In genomic region chr4:111562811-111563210, GRCh38 we compare ENCODE assay signal across 29 cellular contexts.
DNase-seq lines count a peak whose midpoint lies in the region; TF ChIP-seq lines count a peak whose summit lies in the region.
"Had no signal": no experiment of that assay in that cellular context is flagged by ENCODE, and none has a peak within 500 bp of the region (broad histone marks: within the 10 kb centered on the region; RNA-seq: fewer than 3 reads in every experiment).

No MANE protein-coding gene starts in this region.

- H3K27ac ChIP-seq in osteoblast (ENCODE audit: low read depth, low read length) = no peak overlapping the region
- H3K27ac ChIP-seq in right atrium auricular region = no peak overlapping the region
- H3K27ac ChIP-seq: cardiac muscle cell, coronary artery, esophagus muscularis mucosa, left ventricle myocardium inferior, neutrophil, psoas muscle, thoracic aorta, uterus had no signal

- DNase-seq in COLO829 (ENCODE audit: low spot score) = peak; percentile 2
- peak; percentile 13 for DNase-seq in HPDE6-E6E7 (ENCODE audit: extremely low spot score)
- DNase-seq in astrocyte of the spinal cord (ENCODE audit: low read depth, low spot score) = peak; percentile 13
- peak; percentile 21 for DNase-seq in osteoblast (ENCODE audit: insufficient read length, low spot score, missing footprints)
- no peak for DNase-seq in ureter (ENCODE audit: low spot score)
- no peak for DNase-seq in NCI-H128 (lab: John Stamatoyannopoulos, UW; ENCODE audit: unreplicated experiment)
- DNase-seq in NCI-H2081 treated with DMSO at 0.1 percent for 48 hours (lab: John Stamatoyannopoulos, UW) = no peak
- DNase-seq in right atrium auricular region (ENCODE audit: low spot score) = no peak
- DNase-seq: activated CD4-positive, alpha-beta memory T cell treated with anti-CD3 and anti-CD28 coated beads, Interleukin-2, amount 10 ng/mL, durations not matched to agents 7 days and 5 days; activated CD4-positive, alpha-beta T cell treated with anti-CD3 and anti-CD28 coated beads for 1 hour; amygdala; CD8-positive, alpha-beta memory T cell; DMS53; effector memory CD8-positive, alpha-beta T cell; GF-D8; hypothalamus; left ventricle myocardium inferior; MG63; NCI-H1436 treated with DMSO at 0.1 percent for 48 hours; NCI-H446; psoas muscle; RPMI8226; stimulated activated naive CD8-positive, alpha-beta T cell treated with anti-CD3 and anti-CD28 coated beads, Interleukin-15, Interleukin-2, amounts not matched to agents 100 U/mL and 50 U/mL, for 24 hours; uterus had no signal

- H3K4me1 ChIP-seq in osteoblast (ENCODE audit: insufficient read depth, low read length) (peaks cover 3% of the 10 kb centered on the region), right atrium auricular region (no peaks in the 10 kb centered on the region)
- H3K4me1 ChIP-seq: esophagus muscularis mucosa, left ventricle myocardium inferior, psoas muscle, uterus had no signal

- no peak overlapping the region for H2AFZ ChIP-seq in osteoblast (ENCODE audit: low read length)

- H3K79me2 ChIP-seq in osteoblast (ENCODE audit: insufficient read depth, low read length) = no peaks in the 10 kb centered on the region

- H3K27me3 ChIP-seq in osteoblast (ENCODE audit: insufficient read depth, low read length) (no peaks in the 10 kb centered on the region), right atrium auricular region (no peaks in the 10 kb centered on the region)
- H3K27me3 ChIP-seq: cardiac muscle cell, esophagus muscularis mucosa, MG63, neutrophil, uterus had no signal

- in situ Hi-C loops in astrocyte of the spinal cord (cut with HindIII; ENCODE audit: low sequenced_read_pairs) = no loop called here

- TF ChIP-seq CTCF in astrocyte of the spinal cord (IDR thresholded peaks at IDR 0.05; ENCODE audit: low read depth, low read length) (no peak), osteoblast (IDR thresholded peaks at IDR 0.05; ENCODE audit: extremely low read depth, low read depth, low read length) (no peak), right atrium auricular region (IDR thresholded peaks at IDR 0.05) (no peak)

- H3K36me3 ChIP-seq in osteoblast (ENCODE audit: insufficient read depth, low read length) = no peaks in the 10 kb centered on the region
- no peaks in the 10 kb centered on the region for H3K36me3 ChIP-seq in right atrium auricular region
- H3K36me3 ChIP-seq: cardiac muscle cell, esophagus muscularis mucosa, left ventricle myocardium inferior, MG63, neutrophil, thoracic aorta, uterus had no signal

- H3K4me2 ChIP-seq in osteoblast (ENCODE audit: insufficient read depth, low read length) = no peak overlapping the region

- H3K4me3 ChIP-seq in astrocyte of the spinal cord (ENCODE audit: low read depth, low read length) (no peak overlapping the region), osteoblast (ENCODE audit: insufficient read depth, low read length) (no peak overlapping the region), right atrium auricular region (no peak overlapping the region)
- H3K4me3 ChIP-seq: cardiac muscle cell, coronary artery, esophagus muscularis mucosa, left ventricle myocardium inferior, MG63, psoas muscle, thoracic aorta, uterus had no signal

- H3K9me3 ChIP-seq in osteoblast (ENCODE audit: low read depth, low read length) = no peaks in the 10 kb centered on the region
- no peaks in the 10 kb centered on the region for H3K9me3 ChIP-seq in right atrium auricular region
- H3K9me3 ChIP-seq: MG63, neutrophil, psoas muscle, thoracic aorta, uterus had no signal

- H4K20me1 ChIP-seq in osteoblast (ENCODE audit: insufficient read depth, low read length) = no peaks in the 10 kb centered on the region

Comparison
In these comparisons a context has a peak if more than half of its experiments do, and no peak if none do; other contexts are left out.
1. DNase-seq: peak in COLO829 (single experiment), HPDE6-E6E7 (single experiment), astrocyte of the spinal cord (single experiment) and osteoblast (single experiment); none in ureter (single experiment), NCI-H128 (single experiment), NCI-H2081 treated with DMSO at 0.1 percent for 48 hours (single experiment) and right atrium auricular region (single experiment).